In genomic region chr10:77036993-77037734, GRCh38 we compare ENCODE assay signal across 8 cellular contexts.
DNase-seq lines count a peak whose midpoint lies in the region; ATAC-seq and TF ChIP-seq lines count a peak whose summit lies in the region.

No MANE protein-coding gene starts in this region.

- no peak overlapping the region for H3K4me3 ChIP-seq in BE2C (ENCODE audit: low read depth, low read length)
- H3K4me3 ChIP-seq in Peyer's patch = no peak overlapping the region

- H3K36me3 ChIP-seq in BE2C = no peaks in the 10 kb centered on the region
- no peaks in the 10 kb centered on the region for H3K36me3 ChIP-seq in Peyer's patch

- no peak overlapping the region for H3K27ac ChIP-seq in Peyer's patch

- H3K27me3 ChIP-seq in BE2C (no peaks in the 10 kb centered on the region), Peyer's patch (no peaks in the 10 kb centered on the region)

- TF ChIP-seq CTCF in BE2C (IDR thresholded peaks at IDR 0.05; ENCODE audit: low read depth, low read length) = peak; percentile 87
- TF ChIP-seq CTCF in Peyer's patch (IDR thresholded peaks at IDR 0.05) = peak in 4 of 6 experiments; percentile 5 to 24 (median 16)

- peak; percentile 58 for ATAC-seq in GM21717 (IDR thresholded peaks at IDR 0.05; ENCODE audit: unreplicated experiment)
- no peak for ATAC-seq in HG02981 (IDR thresholded peaks at IDR 0.05; ENCODE audit: unreplicated experiment)
- ATAC-seq in HG03432 (IDR thresholded peaks at IDR 0.05; ENCODE audit: unreplicated experiment) = no peak
- ATAC-seq in GM21528 (IDR thresholded peaks at IDR 0.05; ENCODE audit: low FRiP score, unreplicated experiment) = no peak

- no peaks in the 10 kb centered on the region for H3K9me3 ChIP-seq in BE2C
- H3K9me3 ChIP-seq in Peyer's patch = no peaks in the 10 kb centered on the region

- peaks cover 21% of the 10 kb centered on the region for H3K4me1 ChIP-seq in BE2C
- H3K4me1 ChIP-seq in Peyer's patch = no peaks in the 10 kb centered on the region

- TF ChIP-seq POLR2A in Peyer's patch (IDR thresholded peaks at IDR 0.05) = no peak

- peak; percentile 35 for DNase-seq in BE2C
- no peak for DNase-seq in Peyer's patch
- peak; percentile 64 for DNase-seq in iPS DF 4.7 (ENCODE audit: extremely low read depth, low spot score)
- no peak for DNase-seq in LoVo (ENCODE audit: low spot score)

Comparison
In these comparisons a context has a peak if more than half of its experiments do, and no peak if none do; other contexts are left out.
1. DNase-seq: peak in BE2C (single experiment) and iPS DF 4.7 (single experiment); none in Peyer's patch (0 of 3) and LoVo (single experiment).